In genomic region chr4:166067915-166068314, GRCh38 we compare ENCODE assay signal across 3 cellular contexts.
TF ChIP-seq lines count a peak whose summit lies in the region.

No MANE protein-coding gene starts in this region.

TF ChIP-seq in SK-N-SH treated with all-trans-retinoic acid at 6 μM for 48 hours, 23 proteins besides CTCF, POLR2A, EP300 and RAD21 (continued from another document):
- TF ChIP-seq OSR1 (CRISPR knock-in tag; IDR thresholded peaks at IDR 0.05) (no peak), GLIS3 (CRISPR knock-in tag; IDR thresholded peaks at IDR 0.05) (no peak), ZNF565 (CRISPR knock-in tag; conservative IDR thresholded peaks at IDR 0.05; ENCODE audit: low read depth) (no peak), ESRRG (CRISPR knock-in tag; IDR thresholded peaks at IDR 0.05) (no peak), ISL1 (CRISPR knock-in tag; IDR thresholded peaks at IDR 0.05) (no peak), TSHZ2 (CRISPR knock-in tag; IDR thresholded peaks at IDR 0.05) (no peak), SNAI2 (CRISPR knock-in tag; IDR thresholded peaks at IDR 0.05) (no peak), ZNF70 (CRISPR knock-in tag; IDR thresholded peaks at IDR 0.05) (no peak), TOX (CRISPR knock-in tag; IDR thresholded peaks at IDR 0.05; ENCODE audit: borderline replicate concordance) (peak; percentile 77), ARNTL (CRISPR knock-in tag; IDR thresholded peaks at IDR 0.05; ENCODE audit: borderline replicate concordance, low read depth) (no peak), TCF4 (CRISPR knock-in tag; IDR thresholded peaks at IDR 0.05; ENCODE audit: borderline replicate concordance) (no peak)

TF ChIP-seq in SK-N-SH, 30 proteins besides CTCF, POLR2A, EP300 and RAD21 (continued from another document):
- TF ChIP-seq REST (IDR thresholded peaks at IDR 0.05; ENCODE audit: low read depth, low read length) (no peak), JUND (IDR thresholded peaks at IDR 0.05) (no peak), FOSL2 (IDR thresholded peaks at IDR 0.05; ENCODE audit: borderline replicate concordance, low read depth) (no peak), PBX3 (IDR thresholded peaks at IDR 0.05) (no peak), MEF2A (IDR thresholded peaks at IDR 0.05; ENCODE audit: borderline replicate concordance, low read depth) (no peak), TCF12 (IDR thresholded peaks at IDR 0.05) (no peak), MXI1 (IDR thresholded peaks at IDR 0.05; ENCODE audit: low read depth, low read length) (no peak), USF2 (IDR thresholded peaks at IDR 0.05; ENCODE audit: borderline replicate concordance, low read depth, low read length) (no peak), SIN3A (IDR thresholded peaks at IDR 0.05; ENCODE audit: borderline replicate concordance, low read depth, low read length) (no peak), CHD2 (IDR thresholded peaks at IDR 0.05; ENCODE audit: low read length, partially characterized antibody) (no peak)

TF ChIP-seq in HCT116, 20 proteins besides CTCF, POLR2A, EP300 and RAD21 (continued from another document):
- TF ChIP-seq POLR2AphosphoS5 (IDR thresholded peaks at IDR 0.05; ENCODE audit: low read depth, low read length) (no peak), EZH2 (IDR thresholded peaks at IDR 0.05) (no peak), EGR1 (IDR thresholded peaks at IDR 0.05; ENCODE audit: low read depth) (no peak), ZBTB33 (IDR thresholded peaks at IDR 0.05; ENCODE audit: extremely low read depth, insufficient replicate concordance, low read length) (no peak), ZNF274 (IDR thresholded peaks at IDR 0.05; ENCODE audit: low read depth, low read length) (no peak), EZH2phosphoT487 (IDR thresholded peaks at IDR 0.05; ENCODE audit: borderline replicate concordance) (no peak)
